Comparison of ENCODE assay signal across 7 cellular contexts in genomic region chr4:125440814-125441213, GRCh38.
"Had no signal": no experiment of that assay in that cellular context is flagged by ENCODE, and none has a peak within 500 bp of the region (broad histone marks: within the 10 kb centered on the region; RNA-seq: fewer than 3 reads in every experiment).

No MANE protein-coding gene starts in this region.

- H3K27ac ChIP-seq: GM23248 had no signal

- H3K36me3 ChIP-seq: HAP-1 had no signal

- H3K9me3 ChIP-seq: HAP-1 had no signal

- H3K4me3 ChIP-seq: GM23248, HAP-1 had no signal

- H3K9ac ChIP-seq: GM23248 had no signal

- H3K4me3 Mint-ChIP-seq: HFFc6 had no signal

- ATAC-seq: HCT116 had no signal

- H2AFZ ChIP-seq: GM23248 had no signal

- H3K27ac Mint-ChIP-seq: HFFc6 had no signal

- DNase-seq: GM23248, GOT3, H7, HFFc6, IMR-90 had no signal

- H3K9me3 Mint-ChIP-seq: HFFc6 had no signal
